Comparison of ENCODE assay signal across 22 cellular contexts in genomic region chr7:31864646-31865045, GRCh38.
A peak's percentile ranks its signal among the peaks of the same experiment; 100 is the strongest.
DNase-seq lines count a peak whose midpoint lies in the region; ATAC-seq, FAIRE-seq and TF ChIP-seq lines count a peak whose summit lies in the region.
"Had no signal": no experiment of that assay in that cellular context is flagged by ENCODE, and none has a peak within 500 bp of the region (broad histone marks: within the 10 kb centered on the region; RNA-seq: fewer than 3 reads in every experiment).

No MANE protein-coding gene starts in this region.

- H3K79me2 ChIP-seq in keratinocyte (ENCODE audit: control insufficient read depth, insufficient read depth, low read length) = no peaks in the 10 kb centered on the region

- H3K27me3 ChIP-seq in keratinocyte (ENCODE audit: control insufficient read depth, extremely low read depth, insufficient read depth, low read length) = no peaks in the 10 kb centered on the region
- H3K27me3 ChIP-seq in colonic mucosa = no peaks in the 10 kb centered on the region

- DNase-seq in CD1c-positive myeloid dendritic cell (ENCODE audit: extremely low spot score) (peak; percentile 3), ELR (ENCODE audit: low read depth) (peak; percentile 28), M059J (ENCODE audit: low read depth) (peak; percentile 69), keratinocyte (ENCODE audit: low read depth, low spot score) (no peak), mucosa of descending colon (no peak), colonic mucosa (no peak), KG1 (lab: John Stamatoyannopoulos, UW) (no peak)
- DNase-seq: ACHN; AML-193; Calu3; CD4-positive, alpha-beta memory T cell; DMS79 treated with DMSO at 0.1 percent for 48 hours; GDM1; H7; HFFc6 had no signal

- no peak for TF ChIP-seq CTCF in keratinocyte (optimal IDR thresholded peaks at IDR 0.05 in 1 of 3, IDR thresholded peaks at IDR 0.05 in 1 of 3, conservative IDR thresholded peaks at IDR 0.05 in 1 of 3; ENCODE audit: extremely low read depth in 1 of 3, insufficient read depth in 2 of 3, low read length in 3 of 3)
- no peak for TF ChIP-seq CTCF in mucosa of descending colon (IDR thresholded peaks at IDR 0.05)
- TF ChIP-seq CTCF in colonic mucosa (IDR thresholded peaks at IDR 0.05) = no peak

- H2AFZ ChIP-seq in keratinocyte (ENCODE audit: control insufficient read depth, low read length) = no peak overlapping the region
- H2AFZ ChIP-seq: GM23338 had no signal

- H3K9ac ChIP-seq in keratinocyte (ENCODE audit: control insufficient read depth, extremely low read depth, insufficient read depth, low read length) (no peak overlapping the region), colonic mucosa (ENCODE audit: low read depth in 2 of 2, low read length in 2 of 2) (no peak overlapping the region)
- H3K9ac ChIP-seq: KMS-11 had no signal

- H4K20me1 ChIP-seq in keratinocyte (ENCODE audit: control insufficient read depth, extremely low read depth, insufficient read depth, low read length) = no peaks in the 10 kb centered on the region

- no peak for ATAC-seq in mucosa of descending colon
- ATAC-seq: GM23338, HCT116 had no signal

- dilution Hi-C loops in keratinocyte (cut with MboI; ENCODE audit: extremely low pct_ligation_motif_present, low sequenced_read_pairs) = no loop called here

- H3K27ac ChIP-seq in keratinocyte (ENCODE audit: control insufficient read depth, insufficient read depth, low read length) = no peak overlapping the region
- H3K27ac ChIP-seq in colonic mucosa = no peak overlapping the region
- H3K27ac ChIP-seq: C4-2B, KMS-11 had no signal

- FAIRE-seq in keratinocyte (lab: Jason Lieb, UNC) = peak; percentile 17
- FAIRE-seq: A204.1, GM12892, GM18507 had no signal

- H3K4me1 ChIP-seq in keratinocyte (ENCODE audit: control insufficient read depth, extremely low read depth, insufficient read depth, low read length) = no peaks in the 10 kb centered on the region
- H3K4me1 ChIP-seq in mucosa of descending colon (ENCODE audit: low read depth) = no peaks in the 10 kb centered on the region
- no peaks in the 10 kb centered on the region for H3K4me1 ChIP-seq in colonic mucosa

- no peak overlapping the region for H3K4me2 ChIP-seq in keratinocyte (ENCODE audit: control insufficient read depth, extremely low read depth, insufficient read depth, low read depth, low read length)
- H3K4me2 ChIP-seq: GM23338, KMS-11 had no signal

- H3K36me3 ChIP-seq in keratinocyte (ENCODE audit: control insufficient read depth in 2 of 2, extremely low read depth in 1 of 2, insufficient read depth in 2 of 2, low read length in 2 of 2) (no peaks in the 10 kb centered on the region), mucosa of descending colon (ENCODE audit: low read depth) (no peaks in the 10 kb centered on the region), colonic mucosa (no peaks in the 10 kb centered on the region)

- no peak overlapping the region for H3K4me3 ChIP-seq in keratinocyte (ENCODE audit: control insufficient read depth in 2 of 3, extremely low read depth in 1 of 3, insufficient read depth in 2 of 3, low read depth in 1 of 3, low read length in 3 of 3)
- no peak overlapping the region for H3K4me3 ChIP-seq in mucosa of descending colon
- H3K4me3 ChIP-seq in colonic mucosa = no peak overlapping the region
- H3K4me3 ChIP-seq: GM23338 had no signal

- no peaks in the 10 kb centered on the region for H3K9me3 ChIP-seq in keratinocyte (ENCODE audit: control insufficient read depth, low read depth, low read length)
- H3K9me3 ChIP-seq in mucosa of descending colon = peaks cover 2% of the 10 kb centered on the region
- H3K9me3 ChIP-seq in colonic mucosa = no peaks in the 10 kb centered on the region

- intact Hi-C loops in mucosa of descending colon (cut with DNase I, micrococcal nuclease) (no loop called here), colonic mucosa (cut with DNase I) (no loop called here)

- no peaks in the 10 kb centered on the region for H3K9me1 ChIP-seq in keratinocyte (ENCODE audit: control insufficient read depth, extremely low read depth, insufficient read depth, low read length)

Comparison
In these comparisons a context has a peak if more than half of its experiments do, and no peak if none do; other contexts are left out.
1. DNase-seq: peak in CD1c-positive myeloid dendritic cell (single experiment), ELR (single experiment) and M059J (single experiment); none in keratinocyte (single experiment), mucosa of descending colon (0 of 3), colonic mucosa (single experiment) and KG1 (single experiment).